30 cellular contexts compared by ENCODE assay signal in the genomic region with DNA sequence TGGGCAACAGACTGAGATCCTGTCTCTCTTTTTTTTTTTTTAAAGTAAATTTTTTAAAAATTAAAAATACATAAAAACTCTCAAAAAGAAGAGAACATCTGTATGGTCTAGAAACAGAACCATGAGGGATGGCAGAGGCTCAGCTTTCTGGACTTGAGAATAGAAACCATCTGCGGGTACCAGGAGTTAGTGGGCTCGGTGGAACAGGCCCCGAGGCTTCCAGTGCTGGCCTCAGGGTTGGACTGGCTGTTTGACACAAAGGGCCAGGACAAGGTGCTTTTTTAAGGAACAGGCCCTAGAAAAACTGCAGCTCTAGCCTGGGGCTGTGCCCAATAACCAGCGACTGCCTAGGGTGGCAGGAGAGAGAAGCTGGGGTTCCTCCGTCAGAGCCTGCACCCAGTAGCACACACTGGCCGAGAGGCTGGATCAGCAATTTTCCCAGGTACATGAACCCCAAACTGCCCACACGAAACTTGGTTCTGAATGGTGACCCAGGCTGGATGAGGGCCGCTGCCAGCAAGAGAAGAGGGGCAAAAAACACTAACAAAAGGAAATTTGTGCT.
"Had no signal": no experiment of that assay in that cellular context is flagged by ENCODE, and none has a peak within 500 bp of the region (broad histone marks: within the 10 kb centered on the region; RNA-seq: fewer than 3 reads in every experiment).

No MANE protein-coding gene starts in this region.

- H3K4me1 Mint-ChIP-seq: activated CD4-positive, alpha-beta T cell treated with anti-CD3 and anti-CD28 coated beads, Interleukin-2, amount 10 ng/mL, durations not matched to agents 24 days and 14 days; activated naive CD8-positive, alpha-beta T cell treated with anti-CD3 and anti-CD28 coated beads for 36 hours; activated T-helper 17 cell treated with anti-CD3 and anti-CD28 coated beads, Interleukin-2, amount 50 U/mL, for 72 hours; central memory CD8-positive, alpha-beta T cell; T-cell had no signal

- H3K9me3 Mint-ChIP-seq: activated CD4-positive, alpha-beta T cell treated with anti-CD3 and anti-CD28 coated beads, Interleukin-2, amount 10 ng/mL, durations not matched to agents 24 days and 14 days; activated CD8-positive, alpha-beta T cell treated with anti-CD3 and anti-CD28 coated beads for 36 hours; activated naive CD8-positive, alpha-beta T cell treated with anti-CD3 and anti-CD28 coated beads for 36 hours; activated T-cell treated with anti-CD3 and anti-CD28 coated beads, Interleukin-2, amount 50 U/mL, for 72 hours; activated T-helper 17 cell treated with anti-CD3 and anti-CD28 coated beads, Interleukin-2, amount 50 U/mL, for 72 hours; central memory CD8-positive, alpha-beta T cell; T-cell had no signal

- H3K9me3 ChIP-seq: ascending aorta, MG63, SJCRH30 had no signal

- H3K4me1 ChIP-seq: ascending aorta, SJCRH30 had no signal

- H3K27ac ChIP-seq: ascending aorta, cardiac muscle cell, PC-9, SJCRH30, SK-N-MC had no signal

- H3K36me3 Mint-ChIP-seq: activated naive CD8-positive, alpha-beta T cell treated with anti-CD3 and anti-CD28 coated beads for 36 hours; T-cell had no signal

- ATAC-seq: activated CD8-positive, alpha-beta T cell treated with anti-CD3 and anti-CD28 coated beads for 36 hours; activated T-cell treated with anti-CD3 and anti-CD28 coated beads, Interleukin-2, amount 50 U/mL, for 72 hours; activated T-helper 17 cell treated with anti-CD3 and anti-CD28 coated beads, Interleukin-2, amount 50 U/mL, for 72 hours; T-cell; T-helper 17 cell had no signal

- H3K36me3 ChIP-seq: ascending aorta, cardiac muscle cell, MG63, SJCRH30 had no signal

- H3K4me3 ChIP-seq: ascending aorta, cardiac muscle cell, MG63, PC-9, SJCRH30, SK-N-MC had no signal

- H3K4me2 ChIP-seq: PC-9 had no signal

- H3K27ac Mint-ChIP-seq: activated CD4-positive, alpha-beta T cell treated with anti-CD3 and anti-CD28 coated beads, Interleukin-2, amount 10 ng/mL, durations not matched to agents 24 days and 14 days; activated CD8-positive, alpha-beta T cell treated with anti-CD3 and anti-CD28 coated beads for 36 hours; activated naive CD8-positive, alpha-beta T cell treated with anti-CD3 and anti-CD28 coated beads for 36 hours; activated T-cell treated with anti-CD3 and anti-CD28 coated beads, Interleukin-2, amount 50 U/mL, for 72 hours; activated T-helper 17 cell treated with anti-CD3 and anti-CD28 coated beads, Interleukin-2, amount 50 U/mL, for 72 hours; T-cell; T-helper 17 cell had no signal

- DNase-seq: activated CD4-positive, alpha-beta T cell treated with anti-CD3 and anti-CD28 coated beads, Interleukin-2, amount 10 ng/mL, durations not matched to agents 24 days and 14 days; activated CD4-positive, alpha-beta T cell treated with anti-CD3 and anti-CD28 coated beads, Interleukin-2, amount 50 U/mL, for 4 hours; activated CD8-positive, alpha-beta T cell treated with anti-CD3 and anti-CD28 coated beads for 36 hours; activated effector memory CD4-positive, alpha-beta T cell treated with anti-CD3 and anti-CD28 coated beads, Interleukin-2, amount 50 U/mL, for 16 hours; activated naive CD4-positive, alpha-beta T cell; activated naive CD4-positive, alpha-beta T cell treated with anti-CD3 and anti-CD28 coated beads, Interleukin-2, amount 50 U/mL, for 16 hours; activated naive CD8-positive, alpha-beta T cell treated with anti-CD3 and anti-CD28 coated beads for 36 hours; activated T-cell treated with anti-CD3 and anti-CD28 coated beads, Interleukin-2, amount 50 U/mL, for 1 hour; activated T-cell treated with anti-CD3 and anti-CD28 coated beads, Interleukin-2, amount 50 U/mL, for 72 hours; amygdala; Kasumi-1; KG1; MG63; NCI-H1092; NCI-H146; NCI-H187; NCI-H2029 treated with DMSO at 0.1 percent for 48 hours; NCI-H2107; NCI-H2171; NCI-H510A; NCI-H748 treated with DMSO at 0.1 percent for 48 hours; PC-9; SJCRH30; T-cell; T-helper 17 cell had no signal

- H3K4me3 Mint-ChIP-seq: activated CD4-positive, alpha-beta T cell treated with anti-CD3 and anti-CD28 coated beads, Interleukin-2, amount 10 ng/mL, durations not matched to agents 24 days and 14 days; activated CD8-positive, alpha-beta T cell treated with anti-CD3 and anti-CD28 coated beads for 36 hours; activated naive CD8-positive, alpha-beta T cell treated with anti-CD3 and anti-CD28 coated beads for 36 hours; activated T-cell treated with anti-CD3 and anti-CD28 coated beads, Interleukin-2, amount 50 U/mL, for 72 hours; activated T-helper 17 cell treated with anti-CD3 and anti-CD28 coated beads, Interleukin-2, amount 50 U/mL, for 72 hours; central memory CD8-positive, alpha-beta T cell; T-cell; T-helper 17 cell had no signal

- H3K27me3 ChIP-seq: ascending aorta, cardiac muscle cell, MG63, SJCRH30 had no signal
